ENCODE assay signal across 22 cellular contexts in genomic region chr6:110708295-110708965, GRCh38.
A peak's percentile ranks its signal among the peaks of the same experiment; 100 is the strongest.
DNase-seq lines count a peak whose midpoint lies in the region; ATAC-seq, FAIRE-seq and TF ChIP-seq lines count a peak whose summit lies in the region.
"Had no signal": no experiment of that assay in that cellular context is flagged by ENCODE, and none has a peak within 500 bp of the region (broad histone marks: within the 10 kb centered on the region; RNA-seq: fewer than 3 reads in every experiment).

No MANE protein-coding gene starts in this region.

- RAD21 ChIA-PET in HCT116 (lab: Charles Lee; ENCODE audit: low non-redundant PET in 1 of 2, low total read pairs in 2 of 2, uncharacterized antibody in 2 of 2, unreplicated experiment in 2 of 2) = no interaction called here

- H4K20me1 ChIP-seq in HCT116 (ENCODE audit: insufficient read depth) = no peaks in the 10 kb centered on the region
- H4K20me1 ChIP-seq in astrocyte (ENCODE audit: insufficient read depth, low read length) = no peaks in the 10 kb centered on the region

- no peaks in the 10 kb centered on the region for H3K27me3 Mint-ChIP-seq in astrocyte (ENCODE audit: low read depth, unreplicated experiment)
- no peaks in the 10 kb centered on the region for H3K27me3 Mint-ChIP-seq in activated CD4-positive, alpha-beta T cell treated with anti-CD3 and anti-CD28 coated beads for 36 hours
- H3K27me3 Mint-ChIP-seq: activated naive CD8-positive, alpha-beta T cell treated with anti-CD3 and anti-CD28 coated beads for 36 hours; activated T-cell treated with anti-CD3 and anti-CD28 coated beads, Interleukin-2, amount 50 U/mL, for 24 hours; effector memory CD8-positive, alpha-beta T cell; type B pancreatic cell had no signal

- DNase-seq in A549 (ENCODE audit: low read depth in 1 of 2, low spot score in 1 of 2) (no peak), HCT116 (ENCODE audit: low read depth, low spot score) (no peak), astrocyte (ENCODE audit: low read depth) (peak; percentile 58), hepatic stellate cell (ENCODE audit: low spot score) (peak; percentile 8), esophagus squamous epithelium (lab: John Stamatoyannopoulos, UW) (no peak), DMS 273 treated with DMSO at 0.1 percent for 48 hours (lab: John Stamatoyannopoulos, UW) (no peak), NCI-H524 treated with DMSO at 0.1 percent for 48 hours (lab: John Stamatoyannopoulos, UW) (no peak)
- DNase-seq in activated CD4-positive, alpha-beta T cell treated with anti-CD3 and anti-CD28 coated beads for 36 hours = no peak
- DNase-seq: activated naive CD8-positive, alpha-beta T cell treated with anti-CD3 and anti-CD28 coated beads for 36 hours; activated T-cell treated with anti-CD3 and anti-CD28 coated beads, Interleukin-2, amount 50 U/mL, for 24 hours; caudate nucleus; COR-L47; effector memory CD8-positive, alpha-beta T cell; GDM1; Karpas-422; NCI-H187; NCI-H510A; occipital lobe had no signal

- intact Hi-C loops in HCT116 (cut with micrococcal nuclease) (no loop called here), esophagus squamous epithelium (cut with DNase I) (no loop called here)
- intact Hi-C loops in activated CD4-positive, alpha-beta T cell treated with anti-CD3 and anti-CD28 coated beads for 36 hours (cut with DNase I, micrococcal nuclease) = no loop called here

- no peak overlapping the region for H3K4me2 ChIP-seq in A549
- H3K4me2 ChIP-seq in HCT116 (ENCODE audit: low read length) = no peak overlapping the region
- H3K4me2 ChIP-seq in astrocyte (ENCODE audit: low read length) = no peak overlapping the region

- BruUV-seq in HCT116 (replicated peaks; lab: Mats Ljungman, UMichigan) = no TSS peak

- no peak for TF ChIP-seq CTCF in A549 (IDR thresholded peaks at IDR 0.05)
- TF ChIP-seq CTCF in HCT116 (IDR thresholded peaks at IDR 0.05 in 2 of 3, conservative IDR thresholded peaks at IDR 0.05 in 1 of 3; ENCODE audit: borderline replicate concordance in 1 of 3, insufficient read depth in 1 of 3, low read depth in 2 of 3, low read length in 2 of 3) = no peak
- no peak for TF ChIP-seq CTCF in astrocyte (IDR thresholded peaks at IDR 0.05; ENCODE audit: insufficient read depth, low read depth, low read length)
- no peak for TF ChIP-seq CTCF in esophagus squamous epithelium (IDR thresholded peaks at IDR 0.05)

- H2AFZ ChIP-seq in HCT116 (ENCODE audit: low read depth, low read length, poor library complexity, severe bottlenecking) = no peak overlapping the region
- no peak overlapping the region for H2AFZ ChIP-seq in astrocyte (ENCODE audit: low read depth, low read length)

- no peak for TF ChIP-seq POLR2A in A549 (IDR thresholded peaks at IDR 0.05; ENCODE audit: low read length)
- TF ChIP-seq POLR2A in HCT116 (IDR thresholded peaks at IDR 0.05; ENCODE audit: borderline replicate concordance, extremely low read depth, insufficient read depth, insufficient read length) = no peak
- TF ChIP-seq POLR2A in esophagus squamous epithelium (IDR thresholded peaks at IDR 0.05) = no peak

- no peak overlapping the region for H3K27ac Mint-ChIP-seq in astrocyte (ENCODE audit: unreplicated experiment)
- H3K27ac Mint-ChIP-seq in activated CD4-positive, alpha-beta T cell treated with anti-CD3 and anti-CD28 coated beads for 36 hours = no peak overlapping the region
- H3K27ac Mint-ChIP-seq: activated naive CD8-positive, alpha-beta T cell treated with anti-CD3 and anti-CD28 coated beads for 36 hours; activated T-cell treated with anti-CD3 and anti-CD28 coated beads, Interleukin-2, amount 50 U/mL, for 24 hours; mesothelial cell of epicardium; type B pancreatic cell had no signal

- WGBS in A549 (ENCODE audit: missing lambda C conversion rate) = 96% methylated on average over 2 of the region's 2 CpGs
- WGBS in esophagus squamous epithelium, 2 donors = 78 to 82% methylated on average over 2 of the region's 2 CpGs

- H3K9ac ChIP-seq in HCT116 (ENCODE audit: low read length) (no peak overlapping the region), astrocyte (ENCODE audit: low read length) (no peak overlapping the region)

- H3K36me3 ChIP-seq in HCT116 (ENCODE audit: control insufficient read depth in 1 of 2, insufficient read depth in 2 of 2, low read length in 2 of 2) = no peaks in the 10 kb centered on the region
- H3K36me3 ChIP-seq in astrocyte (ENCODE audit: insufficient read depth, low read length) = no peaks in the 10 kb centered on the region
- no peaks in the 10 kb centered on the region for H3K36me3 ChIP-seq in esophagus squamous epithelium
- H3K36me3 ChIP-seq: SJSA1 had no signal

- H3K9me2 ChIP-seq in HCT116 (ENCODE audit: insufficient read depth) = no peaks in the 10 kb centered on the region

- ATAC-seq in A549 (no peak), HCT116 (peak; percentile 47; the same call in 1 of the 2 replicates)
- ATAC-seq in activated CD4-positive, alpha-beta T cell treated with anti-CD3 and anti-CD28 coated beads for 36 hours = no peak
- ATAC-seq: effector memory CD8-positive, alpha-beta T cell had no signal

- no peak overlapping the region for H3K27ac ChIP-seq in A549
- H3K27ac ChIP-seq in HCT116 (ENCODE audit: low read depth, low read length) = no peak overlapping the region
- no peak overlapping the region for H3K27ac ChIP-seq in astrocyte (ENCODE audit: low read depth, low read length)
- no peak overlapping the region for H3K27ac ChIP-seq in esophagus squamous epithelium
- H3K27ac ChIP-seq: SJSA1 had no signal

- H3K4me3 Mint-ChIP-seq in astrocyte (ENCODE audit: unreplicated experiment) = no peak overlapping the region
- H3K4me3 Mint-ChIP-seq in activated CD4-positive, alpha-beta T cell treated with anti-CD3 and anti-CD28 coated beads for 36 hours = no peak overlapping the region
- H3K4me3 Mint-ChIP-seq: activated naive CD8-positive, alpha-beta T cell treated with anti-CD3 and anti-CD28 coated beads for 36 hours; activated T-cell treated with anti-CD3 and anti-CD28 coated beads, Interleukin-2, amount 50 U/mL, for 24 hours; effector memory CD8-positive, alpha-beta T cell; mesothelial cell of epicardium; type B pancreatic cell had no signal

- TF ChIP-seq EP300 in A549 (IDR thresholded peaks at IDR 0.05) = no peak

- POLR2A ChIA-PET in A549 (lab: Yijun Ruan, JAX) = no interaction called here
- POLR2A ChIA-PET in HCT116 (lab: Charles Lee) = no interaction called here
- POLR2A ChIA-PET in activated CD4-positive, alpha-beta T cell treated with anti-CD3 and anti-CD28 coated beads for 36 hours (lab: Charles Lee) = no interaction called here

- H3K36me3 Mint-ChIP-seq in astrocyte (ENCODE audit: low read depth, unreplicated experiment) = peaks cover 5% of the 10 kb centered on the region
- H3K36me3 Mint-ChIP-seq in activated CD4-positive, alpha-beta T cell treated with anti-CD3 and anti-CD28 coated beads for 36 hours (ENCODE audit: low read depth) = no peaks in the 10 kb centered on the region
- H3K36me3 Mint-ChIP-seq: activated naive CD8-positive, alpha-beta T cell treated with anti-CD3 and anti-CD28 coated beads for 36 hours had no signal

- H3K79me2 ChIP-seq in HCT116 (ENCODE audit: insufficient read depth, low read length) (no peaks in the 10 kb centered on the region), astrocyte (ENCODE audit: insufficient read depth, low read length) (no peaks in the 10 kb centered on the region)

- H3K9me3 ChIP-seq in A549 (no peaks in the 10 kb centered on the region), HCT116 (ENCODE audit: control insufficient read depth in 1 of 2, insufficient read depth in 1 of 2, low read depth in 1 of 2, low read length in 2 of 2) (no peaks in the 10 kb centered on the region), astrocyte (ENCODE audit: insufficient read depth, low read depth, low read length) (no peaks in the 10 kb centered on the region), esophagus squamous epithelium (no peaks in the 10 kb centered on the region)
- H3K9me3 ChIP-seq: SJSA1 had no signal

- H3K4me1 ChIP-seq in A549 (peaks cover 19% of the 10 kb centered on the region), HCT116 (ENCODE audit: control insufficient read depth in 1 of 2, insufficient read depth in 2 of 2, low read length in 2 of 2) (peaks cover 18 to 19% of the 10 kb centered on the region in 2 experiments), astrocyte (ENCODE audit: insufficient read depth, low read length) (no peaks in the 10 kb centered on the region), esophagus squamous epithelium (peaks cover 0 to 9% (median 3%) of the 10 kb centered on the region in 3 donors)

- FAIRE-seq in A549 (lab: Jason Lieb, UNC) (no peak), astrocyte (lab: Jason Lieb, UNC) (no peak)
- FAIRE-seq: A204.1 had no signal

- no peaks in the 10 kb centered on the region for H3K9me3 Mint-ChIP-seq in astrocyte (ENCODE audit: unreplicated experiment)
- no peaks in the 10 kb centered on the region for H3K9me3 Mint-ChIP-seq in activated CD4-positive, alpha-beta T cell treated with anti-CD3 and anti-CD28 coated beads for 36 hours (ENCODE audit: low read depth)
- H3K9me3 Mint-ChIP-seq: activated naive CD8-positive, alpha-beta T cell treated with anti-CD3 and anti-CD28 coated beads for 36 hours; activated T-cell treated with anti-CD3 and anti-CD28 coated beads, Interleukin-2, amount 50 U/mL, for 24 hours; effector memory CD8-positive, alpha-beta T cell had no signal

- CTCF ChIA-PET in A549 (lab: Yijun Ruan, JAX) = interaction anchor here (1.2 kb wide), 1 partner anchor 181 kb away, joined by 5 read pairs; no protein-coding TSS in a partner anchor
- CTCF ChIA-PET in HCT116 (lab: Charles Lee) = no interaction called here
- CTCF ChIA-PET in activated CD4-positive, alpha-beta T cell treated with anti-CD3 and anti-CD28 coated beads for 36 hours (lab: Charles Lee) = no interaction called here

- no peaks in the 10 kb centered on the region for H3K27me3 ChIP-seq in HCT116 (ENCODE audit: insufficient read depth, low read length)
- H3K27me3 ChIP-seq in astrocyte (ENCODE audit: insufficient read depth, low read length) = no peaks in the 10 kb centered on the region
- H3K27me3 ChIP-seq in esophagus squamous epithelium = no peaks in the 10 kb centered on the region
- H3K27me3 ChIP-seq: SJSA1 had no signal

- no peak overlapping the region for H3K4me3 ChIP-seq in A549
- H3K4me3 ChIP-seq in HCT116 (replicated peaks in 1 of 2; ENCODE audit: low read depth in 1 of 2, low read length in 2 of 2) = no peak overlapping the region
- H3K4me3 ChIP-seq in astrocyte (ENCODE audit: insufficient read depth, low read depth, low read length) = no peak overlapping the region
- no peak overlapping the region for H3K4me3 ChIP-seq in esophagus squamous epithelium
- H3K4me3 ChIP-seq: SJSA1 had no signal

- no peak for TF ChIP-seq RAD21 in A549 (conservative IDR thresholded peaks at IDR 0.05 in 1 of 2, IDR thresholded peaks at IDR 0.05 in 1 of 2)
- TF ChIP-seq RAD21 in HCT116 (IDR thresholded peaks at IDR 0.05; ENCODE audit: low read depth) = no peak

- peaks cover 10% of the 10 kb centered on the region for H3K4me1 Mint-ChIP-seq in astrocyte (ENCODE audit: low read depth, unreplicated experiment)
- H3K4me1 Mint-ChIP-seq in activated CD4-positive, alpha-beta T cell treated with anti-CD3 and anti-CD28 coated beads for 36 hours = no peaks in the 10 kb centered on the region
- H3K4me1 Mint-ChIP-seq: activated naive CD8-positive, alpha-beta T cell treated with anti-CD3 and anti-CD28 coated beads for 36 hours; mesothelial cell of epicardium had no signal

TF ChIP-seq in A549, 52 proteins besides CTCF, POLR2A, EP300 and RAD21 (continues in another document):
- no peak for TF ChIP-seq POLR2AphosphoS2 (conservative IDR thresholded peaks at IDR 0.05; ENCODE audit: low read length)

TF ChIP-seq in HCT116, 20 proteins besides CTCF, POLR2A, EP300 and RAD21 (continues in another document):
- no peak for TF ChIP-seq YY1 (IDR thresholded peaks at IDR 0.05; ENCODE audit: extremely low read depth, insufficient replicate concordance, low read depth, low read length)

Comparison
In these comparisons a context has a peak if more than half of its experiments do, and no peak if none do; other contexts are left out.
1. DNase-seq: peak in astrocyte (single experiment) and hepatic stellate cell (single experiment); none in A549 (0 of 2), HCT116 (single experiment), activated CD4-positive, alpha-beta T cell treated with anti-CD3 and anti-CD28 coated beads for 36 hours (single experiment), esophagus squamous epithelium (single experiment), DMS 273 treated with DMSO at 0.1 percent for 48 hours (single experiment) and NCI-H524 treated with DMSO at 0.1 percent for 48 hours (single experiment).